ENCODE assay signal across 9 cellular contexts in genomic region chr19:11673608-11674041, GRCh38.
DNase-seq lines count a peak whose midpoint lies in the region; ATAC-seq, FAIRE-seq and TF ChIP-seq lines count a peak whose summit lies in the region.
"Had no signal": no experiment of that assay in that cellular context is flagged by ENCODE, and none has a peak within 500 bp of the region (broad histone marks: within the 10 kb centered on the region; RNA-seq: fewer than 3 reads in every experiment).

No MANE protein-coding gene starts in this region.

- H3K27ac Mint-ChIP-seq in activated naive CD8-positive, alpha-beta T cell treated with anti-CD3 and anti-CD28 coated beads, Interleukin-2, amount 50 U/mL, for 24 hours: no peak overlapping the region

- DNase-seq in AG08396 (ENCODE audit: low spot score) (peak; percentile 76), H7 (peak; percentile 92), left cardiac atrium (peak; percentile 83), pancreas (peak; percentile 51 to 85 (median 70)), HPDE6-E6E7 (ENCODE audit: extremely low spot score) (no peak)
- peak; percentile 52 for DNase-seq in activated naive CD8-positive, alpha-beta T cell treated with anti-CD3 and anti-CD28 coated beads, Interleukin-2, amount 50 U/mL, for 24 hours

- H3K27me3 Mint-ChIP-seq in activated naive CD8-positive, alpha-beta T cell treated with anti-CD3 and anti-CD28 coated beads, Interleukin-2, amount 50 U/mL, for 24 hours: peaks cover 32% of the 10 kb centered on the region

- no peaks in the 10 kb centered on the region; the same call in 1 of the 2 replicates for H3K27me3 ChIP-seq in H7 (ENCODE audit: control insufficient read depth, insufficient read depth, low read length)
- H3K27me3 ChIP-seq in pancreas: no peaks in the 10 kb centered on the region

- H3K36me3 ChIP-seq in H7 (replicated peaks; ENCODE audit: control insufficient read depth, insufficient read depth, low read length) (no peaks in the 10 kb centered on the region), pancreas (no peaks in the 10 kb centered on the region)
- H3K36me3 ChIP-seq: neutrophil had no signal

- peak; percentile 49 for ATAC-seq in activated naive CD8-positive, alpha-beta T cell treated with anti-CD3 and anti-CD28 coated beads, Interleukin-2, amount 50 U/mL, for 24 hours
- ATAC-seq in left cardiac atrium (peak; percentile 94 to 96), pancreas (peak; percentile 86 to 97 (median 96)), GM18505 (IDR thresholded peaks at IDR 0.05; ENCODE audit: unreplicated experiment) (no peak), HG02884 (IDR thresholded peaks at IDR 0.05; ENCODE audit: unreplicated experiment) (no peak)

- intact Hi-C loops in left cardiac atrium (cut with DNase I) (loop anchor here (5.0 to 10.0 kb wide), 2 partner anchors 109 to 111 kb away; no protein-coding TSS in a partner anchor), pancreas (cut with DNase I) (no loop called here)

- no peaks in the 10 kb centered on the region for H3K4me1 ChIP-seq in pancreas

- no peaks in the 10 kb centered on the region for H3K9me3 ChIP-seq in pancreas
- H3K9me3 ChIP-seq: neutrophil had no signal

- no peak for FAIRE-seq in pancreas (lab: Jason Lieb, UNC)

- TF ChIP-seq CTCF in pancreas (IDR thresholded peaks at IDR 0.05): peak; percentile 56 to 73 (median 64)

- peak overlapping the region; percentile 59 for H3K4me3 Mint-ChIP-seq in activated naive CD8-positive, alpha-beta T cell treated with anti-CD3 and anti-CD28 coated beads, Interleukin-2, amount 50 U/mL, for 24 hours

- H3K4me3 ChIP-seq in H7 (ENCODE audit: insufficient read depth, low read depth, low read length): peak overlapping the region; percentile 47; the same call in 1 of the 2 replicates
- peak overlapping the region; percentile 8 to 55 (median 40) for H3K4me3 ChIP-seq in pancreas

- no peak overlapping the region for H3K27ac ChIP-seq in pancreas
- H3K27ac ChIP-seq: neutrophil had no signal

- peaks cover 3% of the 10 kb centered on the region for H3K36me3 Mint-ChIP-seq in activated naive CD8-positive, alpha-beta T cell treated with anti-CD3 and anti-CD28 coated beads, Interleukin-2, amount 50 U/mL, for 24 hours (ENCODE audit: low read depth)

- WGBS in pancreas, 2 donors: 1 to 4% methylated on average over 14 of the region's 14 CpGs

- H3K9me3 Mint-ChIP-seq in activated naive CD8-positive, alpha-beta T cell treated with anti-CD3 and anti-CD28 coated beads, Interleukin-2, amount 50 U/mL, for 24 hours: peaks cover 8% of the 10 kb centered on the region

- peaks cover 16% of the 10 kb centered on the region for H3K4me1 Mint-ChIP-seq in activated naive CD8-positive, alpha-beta T cell treated with anti-CD3 and anti-CD28 coated beads, Interleukin-2, amount 50 U/mL, for 24 hours

- no peak for TF ChIP-seq POLR2A in GM18505 (IDR thresholded peaks at IDR 0.05; ENCODE audit: borderline replicate concordance, extremely low read depth, insufficient read depth, insufficient read length)

Comparison
In these comparisons a context has a peak if more than half of its experiments do, and no peak if none do; other contexts are left out.
1. ATAC-seq: peak in activated naive CD8-positive, alpha-beta T cell treated with anti-CD3 and anti-CD28 coated beads, Interleukin-2, amount 50 U/mL, for 24 hours (single experiment), left cardiac atrium (2 of 2) and pancreas (4 of 4); none in GM18505 (single experiment) and HG02884 (single experiment).
2. intact Hi-C loops: an anchor here in left cardiac atrium (5.0 to 10.0 kb wide); none called in pancreas.